Comparison of ENCODE assay signal across 16 cellular contexts in the genomic region with DNA sequence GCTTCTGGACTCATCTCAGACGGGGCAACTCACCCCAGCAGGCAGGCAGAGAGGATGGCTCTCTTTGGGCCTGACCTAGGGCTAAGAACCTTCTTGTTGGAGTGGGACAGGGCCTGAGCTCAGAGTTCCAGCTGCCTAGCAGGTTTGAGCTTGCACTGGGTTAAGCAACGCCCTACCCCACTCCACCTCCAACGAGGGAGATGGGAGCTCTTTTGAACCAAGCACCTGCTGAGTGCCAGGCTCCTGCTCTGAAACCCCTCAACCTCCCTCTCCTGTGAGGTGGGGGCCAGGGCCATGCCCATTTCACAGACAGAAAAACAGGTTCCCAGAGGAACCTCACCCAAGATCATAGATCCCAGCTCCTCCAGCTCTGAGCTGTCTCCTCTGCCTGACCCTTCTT.
"Had no signal": no experiment of that assay in that cellular context is flagged by ENCODE, and none has a peak within 500 bp of the region (broad histone marks: within the 10 kb centered on the region; RNA-seq: fewer than 3 reads in every experiment).

No MANE protein-coding gene starts in this region.

- H3K27ac ChIP-seq: hepatocyte, pancreas, sigmoid colon, thoracic aorta had no signal

- H3K27me3 ChIP-seq: hepatocyte, pancreas, sigmoid colon had no signal

- H2AFZ ChIP-seq: hepatocyte had no signal

- H3K4me3 ChIP-seq: hepatocyte, pancreas, sigmoid colon, thoracic aorta had no signal

- H3K36me3 ChIP-seq: pancreas, sigmoid colon, thoracic aorta had no signal

- H3K4me2 ChIP-seq: hepatocyte had no signal

- ATAC-seq: activated CD4-positive, alpha-beta T cell treated with anti-CD3 and anti-CD28 coated beads for 36 hours; effector memory CD8-positive, alpha-beta T cell; left cardiac atrium; naive thymus-derived CD8-positive, alpha-beta T cell; pancreas; stimulated activated naive B cell treated with anti-CD40 and anti-IgM and Interleukin-4, amounts not matched to agents 10 μg/mL and 1 μg/mL and 100 μg/mL, for 72 hours had no signal

- H3K79me2 ChIP-seq: hepatocyte had no signal

- H3K4me1 ChIP-seq: pancreas had no signal

- DNase-seq: activated CD4-positive, alpha-beta memory T cell treated with anti-CD3 and anti-CD28 coated beads for 36 hours; activated CD4-positive, alpha-beta T cell treated with anti-CD3 and anti-CD28 coated beads for 36 hours; activated naive CD8-positive, alpha-beta T cell treated with anti-CD3 and anti-CD28 coated beads for 36 hours; amniotic stem cell; dermis blood vessel endothelial cell; effector memory CD8-positive, alpha-beta T cell; foreskin fibroblast; left cardiac atrium; mesendoderm; naive thymus-derived CD8-positive, alpha-beta T cell; pancreas; sigmoid colon; stimulated activated CD4-positive, alpha-beta T cell treated with anti-CD3 and anti-CD28 coated beads, Interleukin-4, amount 100 ng/mL, for 4 hours; stimulated activated naive B cell treated with anti-CD40 and anti-IgM and Interleukin-4, amounts not matched to agents 10 μg/mL and 1 μg/mL and 100 μg/mL, for 72 hours had no signal

- H3K9me3 ChIP-seq: pancreas, sigmoid colon, thoracic aorta had no signal
